In genomic region chr16:81006472-81007311, GRCh38 we compare ENCODE assay signal across 8 cellular contexts. TPM values are rescaled to one million over a fixed set of nuclear protein-coding genes. Genes with fewer than 3 reads are reported as not detected.
DNase-seq lines count a peak whose midpoint lies in the region; ATAC-seq and TF ChIP-seq lines count a peak whose summit lies in the region.

TSS of gene CENPN (plus strand) at chr16:81007214. CDS start at chr16:81011940, 4,726 bp downstream.
TSS of gene CMC2 (minus strand) at chr16:81006885. CDS start at chr16:80997394, 9,491 bp downstream.

- peaks cover 3 to 36% (median 21%) of the 10 kb centered on the region in 4 donors for H3K4me1 ChIP-seq in liver (ENCODE audit: control insufficient read depth in 4 of 4, insufficient read depth in 4 of 4, low read length in 3 of 4)

- peak within 1 kb of the TSS; percentile 99 for H3K27ac Mint-ChIP-seq in CD4-positive, alpha-beta T cell
- H3K27ac Mint-ChIP-seq in activated CD4-positive, alpha-beta memory T cell treated with anti-CD3 and anti-CD28 coated beads for 36 hours: peak within 1 kb of the TSS; percentile 98

- peaks cover 46% of the 10 kb centered on the region for H3K4me1 Mint-ChIP-seq in CD4-positive, alpha-beta T cell (ENCODE audit: low read depth)
- peaks cover 45% of the 10 kb centered on the region for H3K4me1 Mint-ChIP-seq in activated CD4-positive, alpha-beta memory T cell treated with anti-CD3 and anti-CD28 coated beads for 36 hours (ENCODE audit: low read depth)

- H3K36me3 ChIP-seq in liver (ENCODE audit: control insufficient read depth in 4 of 4, insufficient read depth in 3 of 4, low read depth in 1 of 4, low read length in 3 of 4): no peaks in the 10 kb centered on the region

- H3K27me3 Mint-ChIP-seq in CD4-positive, alpha-beta T cell: no peaks in the 10 kb centered on the region
- H3K27me3 Mint-ChIP-seq in activated CD4-positive, alpha-beta memory T cell treated with anti-CD3 and anti-CD28 coated beads for 36 hours: no peaks in the 10 kb centered on the region

- POLR2A ChIA-PET in CD4-positive, alpha-beta T cell (lab: Charles Lee): interaction anchor here (0.7 to 3.3 kb wide), 11 partner anchors 9 to 712 kb away, joined by 3 to 39 read pairs (median 5); partner anchors contain the start of genes ATMIN, C16orf46 and GAN
- POLR2A ChIA-PET in activated CD4-positive, alpha-beta memory T cell treated with anti-CD3 and anti-CD28 coated beads for 36 hours (lab: Charles Lee): interaction anchor here (0.9 to 1.0 kb wide), 4 partner anchors 9 to 427 kb away, joined by 3 to 8 read pairs (median 4); partner anchors contain the start of genes ATMIN and C16orf46

- peaks cover 18% of the 10 kb centered on the region for H3K36me3 Mint-ChIP-seq in CD4-positive, alpha-beta T cell (ENCODE audit: low read depth)
- peaks cover 24% of the 10 kb centered on the region for H3K36me3 Mint-ChIP-seq in activated CD4-positive, alpha-beta memory T cell treated with anti-CD3 and anti-CD28 coated beads for 36 hours

- DNase-seq in CD4-positive, alpha-beta T cell: peak; percentile 96 to 98 (median 97)
- DNase-seq in HK-2 (ENCODE audit: unreplicated experiment) (peak; percentile 97), NCI-H82 treated with DMSO at 0.1 percent for 48 hours (lab: John Stamatoyannopoulos, UW; ENCODE audit: unreplicated experiment) (peak; percentile 84), dermis microvascular lymphatic vessel endothelial cell (ENCODE audit: low read depth in 2 of 2) (peak; percentile 96 to 98)
- peak; percentile 98 for DNase-seq in activated CD4-positive, alpha-beta memory T cell treated with anti-CD3 and anti-CD28 coated beads for 36 hours
- peak; percentile 96 for DNase-seq in stimulated activated CD4-positive, alpha-beta T cell treated with anti-CD3 and anti-CD28 coated beads, Interleukin-4, amount 100 ng/mL, for 1 hour

- peak within 1 kb of the TSS; percentile 90 for H3K4me3 Mint-ChIP-seq in CD4-positive, alpha-beta T cell
- peak within 1 kb of the TSS; percentile 88 for H3K4me3 Mint-ChIP-seq in activated CD4-positive, alpha-beta memory T cell treated with anti-CD3 and anti-CD28 coated beads for 36 hours

- ATAC-seq in CD4-positive, alpha-beta T cell (ENCODE audit: poor library complexity): peak; percentile 77
- peak; percentile 90 for ATAC-seq in GM19455 (IDR thresholded peaks at IDR 0.05; ENCODE audit: unreplicated experiment)

- no peaks in the 10 kb centered on the region for H3K9me3 Mint-ChIP-seq in CD4-positive, alpha-beta T cell
- no peaks in the 10 kb centered on the region for H3K9me3 Mint-ChIP-seq in activated CD4-positive, alpha-beta memory T cell treated with anti-CD3 and anti-CD28 coated beads for 36 hours

- CTCF ChIA-PET in CD4-positive, alpha-beta T cell (lab: Charles Lee): interaction anchor here (1.2 to 7.9 kb wide), 2 partner anchors 9 to 30 kb away, joined by 4 to 80 read pairs; partner anchors contain the start of gene ATMIN
- CTCF ChIA-PET in activated CD4-positive, alpha-beta memory T cell treated with anti-CD3 and anti-CD28 coated beads for 36 hours (lab: Charles Lee): interaction anchor here (8.5 kb wide), 1 partner anchor 27 kb away, joined by 139 read pairs; the partner anchor contains the start of gene ATMIN

- H3K4me3 ChIP-seq in liver (ENCODE audit: low read depth in 1 of 3, low read length in 3 of 3): peak within 1 kb of the TSS; percentile 88 to 99 (median 95)

- no peak for TF ChIP-seq CTCF in CD4-positive, alpha-beta T cell (IDR thresholded peaks at IDR 0.05)
- no peak for TF ChIP-seq CTCF in liver (IDR thresholded peaks at IDR 0.05; ENCODE audit: low read depth, low read length, missing input control)

- no peak for TF ChIP-seq RAD21 in liver (IDR thresholded peaks at IDR 0.05)

- intact Hi-C loops in CD4-positive, alpha-beta T cell (cut with DNase I, micrococcal nuclease): loop anchor here (1.0 to 10.0 kb wide), 8 partner anchors 29 to 1158 kb away; partner anchors contain the start of genes C16orf46 (in 2 of the 2), GCSH (in 2 of the 2), ATMIN (in 1 of the 2) and CDYL2 (in 1 of the 2)
- intact Hi-C loops in activated CD4-positive, alpha-beta memory T cell treated with anti-CD3 and anti-CD28 coated beads for 36 hours (cut with micrococcal nuclease): loop anchor here (1.0 to 10.0 kb wide), 7 partner anchors 29 to 1648 kb away; partner anchors contain the start of genes ATMIN and GAN

- peak within 1 kb of the TSS; percentile 94 for H3K27ac ChIP-seq in CD4-positive, alpha-beta T cell (ENCODE audit: low read depth, low read length)
- peak within 1 kb of the TSS; percentile 94 to 100 for H3K27ac ChIP-seq in liver (ENCODE audit: low read depth in 1 of 2, low read length in 2 of 2)

- H3K27me3 ChIP-seq in CD4-positive, alpha-beta T cell (ENCODE audit: control insufficient read depth, insufficient read depth, low read length): no peaks in the 10 kb centered on the region
- no peaks in the 10 kb centered on the region for H3K27me3 ChIP-seq in liver (ENCODE audit: control insufficient read depth in 4 of 4, insufficient read depth in 4 of 4, low read length in 3 of 4)

- H3K9me3 ChIP-seq in CD4-positive, alpha-beta T cell (ENCODE audit: control insufficient read depth, low read length): no peaks in the 10 kb centered on the region
- H3K9me3 ChIP-seq in liver (ENCODE audit: control insufficient read depth in 4 of 4, low read length in 3 of 4): no peaks in the 10 kb centered on the region

- peak within 1 kb of the TSS; percentile 92 to 96 for H3K9ac ChIP-seq in liver (ENCODE audit: low read depth in 1 of 2, low read length in 2 of 2)

- under 1% methylated on average over 80 of the region's 80 CpGs for WGBS in liver

TF ChIP-seq in liver, 16 proteins besides CTCF, POLR2A, EP300 and RAD21:
- no peak for TF ChIP-seq YY1 (IDR thresholded peaks at IDR 0.05)
- TF ChIP-seq EGR1 (IDR thresholded peaks at IDR 0.05; ENCODE audit: low read depth in 2 of 2): peak; percentile 73 to 78
- no peak for TF ChIP-seq FOXA2 (IDR thresholded peaks at IDR 0.05)
- TF ChIP-seq TAF1 (conservative IDR thresholded peaks at IDR 0.05): no peak
- TF ChIP-seq MAX (IDR thresholded peaks at IDR 0.05): peak; percentile 62
- peak; percentile 27 for TF ChIP-seq REST (IDR thresholded peaks at IDR 0.05)
- peak; percentile 82 for TF ChIP-seq SP1 (IDR thresholded peaks at IDR 0.05)
- peak in 1 of 2 donors; percentile 11 for TF ChIP-seq RXRA (IDR thresholded peaks at IDR 0.05)
- peak; percentile 5 for TF ChIP-seq ZBTB33 (IDR thresholded peaks at IDR 0.05)

RNA-seq across cellular contexts. Expression of gene CENPN, which starts in this region (rescaled TPM):
- total RNA-seq in CD4-positive, alpha-beta T cell: 1 to 10 TPM; 8.7 to 9.7 TPM
- 10 to 100 TPM; 71.9 to 76.0 TPM for total RNA-seq in activated CD4-positive, alpha-beta memory T cell treated with anti-CD3 and anti-CD28 coated beads for 36 hours
- 33.4 and 45.1 TPM in 2 replicates for total RNA-seq in dermis microvascular lymphatic vessel endothelial cell
- total RNA-seq in liver: 10 to 100 TPM in 1 of 2 donors, 1 to 10 TPM in 1; 9.9 to 30.8 TPM
- 1 to 10 TPM; 1.8 to 5.9 TPM for polyA plus RNA-seq in liver

RNA-seq across cellular contexts. Expression of gene CMC2, which starts in this region (rescaled TPM):
- 10 to 100 TPM; 67.7 to 68.8 TPM for total RNA-seq in CD4-positive, alpha-beta T cell
- total RNA-seq in activated CD4-positive, alpha-beta memory T cell treated with anti-CD3 and anti-CD28 coated beads for 36 hours: 100 to 1,000 TPM; 147 to 148 TPM
- total RNA-seq in dermis microvascular lymphatic vessel endothelial cell (32.7 and 34.5 TPM in 2 replicates), liver (10 to 100 TPM; 26.2 to 28.3 TPM)
- polyA plus RNA-seq in liver: 10 to 100 TPM; 56.7 to 98.4 TPM

Comparison
In these comparisons a context has a peak if more than half of its experiments do, and no peak if none do; other contexts are left out.
1. Peak in every context shown above with its lines: DNase-seq, ATAC-seq, H3K4me3 ChIP-seq and H3K27ac ChIP-seq.